ENCODE assay signal across 8 cellular contexts in the genomic region with DNA sequence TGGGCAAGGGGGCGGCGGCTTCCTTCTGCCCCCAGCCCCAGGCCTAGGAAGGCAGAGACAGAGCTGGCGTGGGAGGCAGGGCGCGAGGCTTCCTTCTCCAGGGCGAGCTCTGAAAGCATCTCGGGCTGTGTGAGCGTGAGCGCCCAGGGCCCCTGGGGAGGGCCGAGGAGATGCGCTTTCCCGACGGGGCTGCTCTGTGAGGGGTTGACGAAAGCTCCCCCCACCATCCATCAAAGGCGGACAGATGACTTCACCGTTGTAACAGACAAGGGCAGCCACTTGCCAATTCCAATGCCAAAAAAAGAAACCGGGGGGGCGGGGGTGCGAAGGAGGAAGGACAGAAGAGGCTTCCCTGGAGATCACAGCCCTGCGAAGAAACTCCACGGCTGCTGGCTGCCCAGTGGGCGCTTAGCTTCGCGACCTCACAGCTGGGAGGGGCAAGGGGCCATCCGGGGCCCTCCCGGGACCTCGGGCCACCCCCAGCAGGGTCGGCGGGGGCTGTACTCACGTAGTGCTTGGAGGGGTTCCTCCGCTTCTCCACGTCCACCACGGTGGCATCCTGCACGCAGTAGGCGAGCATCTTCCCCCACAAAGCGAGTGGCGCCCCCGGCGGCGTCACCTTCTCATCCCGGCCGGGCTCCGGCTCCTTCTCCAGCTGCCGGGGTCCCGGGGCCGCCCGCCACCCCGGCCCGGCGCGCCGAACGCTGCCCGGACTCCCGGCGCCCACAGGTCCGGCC. TPM values are rescaled to one million over a fixed set of nuclear protein-coding genes. Genes with fewer than 3 reads are reported as not detected.
DNase-seq lines count a peak whose midpoint lies in the region; ATAC-seq and TF ChIP-seq lines count a peak whose summit lies in the region.

No MANE protein-coding gene starts in this region.

- H3K9me3 Mint-ChIP-seq in nephron, result no peaks in the 10 kb centered on the region

- no peaks in the 10 kb centered on the region for H4K20me1 ChIP-seq in fibroblast of lung (ENCODE audit: control insufficient read depth, extremely low read depth, insufficient read depth, low read length)

- H3K27me3 ChIP-seq in fibroblast of lung (ENCODE audit: control insufficient read depth, insufficient read depth, low read length), result no peaks in the 10 kb centered on the region

- peak overlapping the region; percentile 71 for H3K9ac ChIP-seq in fibroblast of lung (ENCODE audit: insufficient read depth, low read length)

- peak overlapping the region; percentile 64 to 94 (median 66) for H3K27ac Mint-ChIP-seq in nephron

- peaks cover 65% of the 10 kb centered on the region for H3K4me1 Mint-ChIP-seq in nephron

- ATAC-seq in GM19351 (IDR thresholded peaks at IDR 0.05; ENCODE audit: unreplicated experiment), result no peak
- no peak for ATAC-seq in HG03039 (IDR thresholded peaks at IDR 0.05; ENCODE audit: unreplicated experiment)

- H3K36me3 Mint-ChIP-seq in nephron (ENCODE audit: low read depth), result no peaks in the 10 kb centered on the region

- TF ChIP-seq CTCF in fibroblast of lung (conservative IDR thresholded peaks at IDR 0.05 in 1 of 2, IDR thresholded peaks at IDR 0.05 in 1 of 2; ENCODE audit: low read depth in 1 of 2, low read length in 2 of 2) (peak in 1 of 2 donors; percentile 26), nephron (IDR thresholded peaks at IDR 0.05; ENCODE audit: unreplicated experiment in 3 of 3) (peak in 1 of 3 experiments; percentile 9)

- peak overlapping the region; percentile 87 for H3K27ac ChIP-seq in fibroblast of lung (ENCODE audit: insufficient read depth, low read length)

- H3K36me3 ChIP-seq in fibroblast of lung (ENCODE audit: control insufficient read depth, insufficient read depth, low read length), result no peaks in the 10 kb centered on the region

- H3K4me3 ChIP-seq in fibroblast of lung (replicated peaks in 1 of 4; ENCODE audit: control extremely low read depth in 1 of 4, insufficient read depth in 1 of 4, low read depth in 3 of 4, low read length in 4 of 4), result peak overlapping the region; percentile 78 to 86 (median 80)

- H3K4me3 Mint-ChIP-seq in nephron, result peak overlapping the region; percentile 87 to 97 (median 90)

- peak overlapping the region; percentile 37 for H2AFZ ChIP-seq in fibroblast of lung (ENCODE audit: low read length)

- H3K4me2 ChIP-seq in fibroblast of lung (ENCODE audit: extremely low read depth, insufficient read depth, low read length), result peak overlapping the region; percentile 95

- peaks cover 36% of the 10 kb centered on the region for H3K27me3 Mint-ChIP-seq in nephron (ENCODE audit: low read depth)

- H3K4me1 ChIP-seq in fibroblast of lung (ENCODE audit: control insufficient read depth, extremely low read depth, insufficient read depth, low read length), result peaks cover 33% of the 10 kb centered on the region

- H3K9me3 ChIP-seq in fibroblast of lung (ENCODE audit: control insufficient read depth, insufficient read depth, low read depth, low read length), result no peaks in the 10 kb centered on the region

- DNase-seq in NCI-H345 (lab: John Stamatoyannopoulos, UW) (peak; percentile 27), NCI-H345 treated with DMSO at 0.1 percent for 48 hours (lab: John Stamatoyannopoulos, UW; ENCODE audit: unreplicated experiment) (no peak), fibroblast of lung (ENCODE audit: low read depth in 2 of 2) (peak; percentile 41 to 60), NCI-H2029 treated with DMSO at 0.1 percent for 48 hours (lab: John Stamatoyannopoulos, UW) (no peak)
- DNase-seq in activated CD4-positive, alpha-beta T cell treated with anti-CD3 and anti-CD28 coated beads, Interleukin-2, amount 50 U/mL, for 48 hours, result peak; percentile 23 to 36

- peaks cover 30% of the 10 kb centered on the region for H3K79me2 ChIP-seq in fibroblast of lung (ENCODE audit: control insufficient read depth, insufficient read depth, low read length)

RNA-seq across cellular contexts. Expression of gene SH3PXD2A, which starts 0.5 kb away (rescaled TPM):
- 26.2 and 33.2 TPM in 2 replicates for total RNA-seq in fibroblast of lung
- 20.2 and 25.5 TPM in 2 replicates for polyA plus RNA-seq in fibroblast of lung
- 23.5 and 36.1 TPM in 2 replicates for polyA plus RNA-seq in fibroblast of lung (2012)
- 41.5 and 48.2 TPM in 2 replicates for polyA minus RNA-seq in fibroblast of lung (ENCODE audit: low replicate concordance)

Comparison
In these comparisons a context has a peak if more than half of its experiments do, and no peak if none do; other contexts are left out.
1. DNase-seq: peak in NCI-H345 (single experiment), activated CD4-positive, alpha-beta T cell treated with anti-CD3 and anti-CD28 coated beads, Interleukin-2, amount 50 U/mL, for 48 hours (2 of 2) and fibroblast of lung (2 of 2); none in NCI-H345 treated with DMSO at 0.1 percent for 48 hours (single experiment) and NCI-H2029 treated with DMSO at 0.1 percent for 48 hours (single experiment).